8 cellular contexts compared by ENCODE assay signal in the genomic region with DNA sequence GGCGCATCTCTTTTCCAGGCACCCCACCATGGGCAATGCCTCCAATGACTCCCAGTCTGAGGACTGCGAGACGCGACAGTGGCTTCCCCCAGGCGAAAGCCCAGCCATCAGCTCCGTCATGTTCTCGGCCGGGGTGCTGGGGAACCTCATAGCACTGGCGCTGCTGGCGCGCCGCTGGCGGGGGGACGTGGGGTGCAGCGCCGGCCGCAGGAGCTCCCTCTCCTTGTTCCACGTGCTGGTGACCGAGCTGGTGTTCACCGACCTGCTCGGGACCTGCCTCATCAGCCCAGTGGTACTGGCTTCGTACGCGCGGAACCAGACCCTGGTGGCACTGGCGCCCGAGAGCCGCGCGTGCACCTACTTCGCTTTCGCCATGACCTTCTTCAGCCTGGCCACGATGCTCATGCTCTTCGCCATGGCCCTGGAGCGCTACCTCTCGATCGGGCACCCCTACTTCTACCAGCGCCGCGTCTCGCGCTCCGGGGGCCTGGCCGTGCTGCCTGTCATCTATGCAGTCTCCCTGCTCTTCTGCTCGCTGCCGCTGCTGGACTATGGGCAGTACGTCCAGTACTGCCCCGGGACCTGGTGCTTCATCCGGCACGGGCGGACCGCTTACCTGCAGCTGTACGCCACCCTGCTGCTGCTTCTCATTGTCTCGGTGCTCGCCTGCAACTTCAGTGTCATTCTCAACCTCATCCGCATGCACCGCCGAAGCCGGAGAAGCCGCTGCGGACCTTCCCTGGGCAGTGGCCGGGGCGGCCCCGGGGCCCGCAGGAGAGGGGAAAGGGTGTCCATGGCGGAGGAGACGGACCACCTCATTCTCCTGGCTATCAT. TPM values are rescaled to one million over a fixed set of nuclear protein-coding genes. Genes with fewer than 3 reads are reported as not detected.
A peak's percentile ranks its signal among the peaks of the same experiment; 100 is the strongest.
DNase-seq lines count a peak whose midpoint lies in the region; ATAC-seq, FAIRE-seq and TF ChIP-seq lines count a peak whose summit lies in the region.

No MANE protein-coding gene starts in this region.

- no peaks in the 10 kb centered on the region for H3K9me1 ChIP-seq in keratinocyte (ENCODE audit: control insufficient read depth, extremely low read depth, insufficient read depth, low read length)

- H3K27ac Mint-ChIP-seq in CD4-positive, alpha-beta T cell: peak overlapping the region; percentile 77
- H3K27ac Mint-ChIP-seq in T-helper 1 cell treated with Interleukin-12 subunit alpha and Interleukin-12 subunit beta and Interleukin-4 antibody, amounts not matched to agents 30 μg/mL and 1 μg/mL, for 36 hours: peak overlapping the region; percentile 94

- H3K4me1 Mint-ChIP-seq in CD4-positive, alpha-beta T cell (ENCODE audit: low read depth): peaks cover 71% of the 10 kb centered on the region
- peaks cover 52% of the 10 kb centered on the region for H3K4me1 Mint-ChIP-seq in T-helper 1 cell treated with Interleukin-12 subunit alpha and Interleukin-12 subunit beta and Interleukin-4 antibody, amounts not matched to agents 30 μg/mL and 1 μg/mL, for 36 hours (ENCODE audit: low read depth)

- peaks cover 16% of the 10 kb centered on the region for H3K36me3 Mint-ChIP-seq in CD4-positive, alpha-beta T cell (ENCODE audit: low read depth)
- peaks cover 87% of the 10 kb centered on the region for H3K36me3 Mint-ChIP-seq in T-helper 1 cell treated with Interleukin-12 subunit alpha and Interleukin-12 subunit beta and Interleukin-4 antibody, amounts not matched to agents 30 μg/mL and 1 μg/mL, for 36 hours (ENCODE audit: low read depth)

- H3K9me3 ChIP-seq in CD4-positive, alpha-beta T cell (ENCODE audit: control insufficient read depth, low read length): no peaks in the 10 kb centered on the region
- H3K9me3 ChIP-seq in HEK293 (ENCODE audit: control insufficient read depth, insufficient read depth, low read depth, low read length) (no peaks in the 10 kb centered on the region), keratinocyte (ENCODE audit: control insufficient read depth, low read depth, low read length) (no peaks in the 10 kb centered on the region)

- H3K27me3 Mint-ChIP-seq in CD4-positive, alpha-beta T cell: peaks cover 47% of the 10 kb centered on the region
- peaks cover 5% of the 10 kb centered on the region for H3K27me3 Mint-ChIP-seq in T-helper 1 cell treated with Interleukin-12 subunit alpha and Interleukin-12 subunit beta and Interleukin-4 antibody, amounts not matched to agents 30 μg/mL and 1 μg/mL, for 36 hours (ENCODE audit: low read depth)

- no peak for FAIRE-seq in keratinocyte (lab: Jason Lieb, UNC)

- H3K4me1 ChIP-seq in HEK293 (ENCODE audit: control insufficient read depth, insufficient read depth, low read length) (no peaks in the 10 kb centered on the region; the same call in 1 of the 2 replicates), keratinocyte (ENCODE audit: control insufficient read depth, extremely low read depth, insufficient read depth, low read length) (peaks cover 14% of the 10 kb centered on the region)

- H2AFZ ChIP-seq in keratinocyte (ENCODE audit: control insufficient read depth, low read length): peak overlapping the region; percentile 82

- H3K9me3 Mint-ChIP-seq in CD4-positive, alpha-beta T cell: no peaks in the 10 kb centered on the region
- no peaks in the 10 kb centered on the region for H3K9me3 Mint-ChIP-seq in T-helper 1 cell treated with Interleukin-12 subunit alpha and Interleukin-12 subunit beta and Interleukin-4 antibody, amounts not matched to agents 30 μg/mL and 1 μg/mL, for 36 hours

- in situ Hi-C loops in brain microvascular endothelial cell (cut with HindIII; ENCODE audit: low pct_ligation_motif_present, low sequenced_read_pairs): no loop called here

- H3K4me2 ChIP-seq in keratinocyte (ENCODE audit: control insufficient read depth, extremely low read depth, insufficient read depth, low read depth, low read length): peak overlapping the region; percentile 94

- dilution Hi-C loops in keratinocyte (cut with MboI; ENCODE audit: extremely low pct_ligation_motif_present, low sequenced_read_pairs): no loop called here

- H3K36me3 ChIP-seq in HEK293 (ENCODE audit: control insufficient read depth in 2 of 2, insufficient read depth in 1 of 2, low read length in 2 of 2) (no peaks in the 10 kb centered on the region), brain microvascular endothelial cell (replicated peaks) (no peaks in the 10 kb centered on the region), keratinocyte (ENCODE audit: control insufficient read depth in 2 of 2, extremely low read depth in 1 of 2, insufficient read depth in 2 of 2, low read length in 2 of 2) (no peaks in the 10 kb centered on the region)

- H3K4me3 Mint-ChIP-seq in CD4-positive, alpha-beta T cell: peak overlapping the region; percentile 97
- H3K4me3 Mint-ChIP-seq in T-helper 1 cell treated with Interleukin-12 subunit alpha and Interleukin-12 subunit beta and Interleukin-4 antibody, amounts not matched to agents 30 μg/mL and 1 μg/mL, for 36 hours: peak overlapping the region; percentile 98

- peak overlapping the region; percentile 27 for H3K27ac ChIP-seq in CD4-positive, alpha-beta T cell (ENCODE audit: low read depth, low read length)
- peak overlapping the region; percentile 66; the same call in 1 of the 2 replicates for H3K27ac ChIP-seq in HEK293 (ENCODE audit: extremely low read depth, low read depth, low read length)
- no peak overlapping the region for H3K27ac ChIP-seq in brain microvascular endothelial cell
- no peak overlapping the region for H3K27ac ChIP-seq in keratinocyte (ENCODE audit: control insufficient read depth, insufficient read depth, low read length)

- H3K9ac ChIP-seq in keratinocyte (ENCODE audit: control insufficient read depth, extremely low read depth, insufficient read depth, low read length): peak overlapping the region; percentile 35

- peak; percentile 37 for ATAC-seq in CD4-positive, alpha-beta T cell (ENCODE audit: poor library complexity)
- ATAC-seq in GM21423 (IDR thresholded peaks at IDR 0.05; ENCODE audit: unreplicated experiment) (no peak), HG02884 (IDR thresholded peaks at IDR 0.05; ENCODE audit: unreplicated experiment) (no peak)

- intact Hi-C loops in CD4-positive, alpha-beta T cell (cut with DNase I, micrococcal nuclease): loop anchor here in 1 of 2 experiments (10.0 kb wide), 1 partner anchor 90 kb away; no protein-coding TSS in a partner anchor

- POLR2A ChIA-PET in CD4-positive, alpha-beta T cell (lab: Charles Lee): interaction anchor here (0.6 to 2.1 kb wide), 6 partner anchors 12 to 237 kb away, joined by 3 to 10 read pairs (median 4); a partner anchor contains a TSS
- POLR2A ChIA-PET in HEK293 (lab: Yijun Ruan, JAX): interaction anchor here (0.9 to 1.4 kb wide), 5 partner anchors 28 to 249 kb away, joined by 3 to 4 read pairs (median 3); a partner anchor contains a TSS

- H4K20me1 ChIP-seq in keratinocyte (ENCODE audit: control insufficient read depth, extremely low read depth, insufficient read depth, low read length): no peaks in the 10 kb centered on the region

- H3K4me3 ChIP-seq in HEK293 (ENCODE audit: low read depth, low read length): peak overlapping the region; percentile 57
- H3K4me3 ChIP-seq in brain microvascular endothelial cell (ENCODE audit: low read depth, low read length): peak overlapping the region; percentile 89
- peak overlapping the region; percentile 47 to 67 (median 64) for H3K4me3 ChIP-seq in keratinocyte (ENCODE audit: control insufficient read depth in 2 of 3, extremely low read depth in 1 of 3, insufficient read depth in 2 of 3, low read depth in 1 of 3, low read length in 3 of 3)

- no peak for TF ChIP-seq CTCF in CD4-positive, alpha-beta T cell (IDR thresholded peaks at IDR 0.05)
- no peak for TF ChIP-seq CTCF in HEK293 (tag by site-specific recombination; IDR thresholded peaks at IDR 0.05)
- TF ChIP-seq CTCF in brain microvascular endothelial cell (IDR thresholded peaks at IDR 0.05; ENCODE audit: low read depth, low read length, missing control alignments): peak; percentile 8
- no peak for TF ChIP-seq CTCF in keratinocyte (optimal IDR thresholded peaks at IDR 0.05 in 1 of 3, IDR thresholded peaks at IDR 0.05 in 1 of 3, conservative IDR thresholded peaks at IDR 0.05 in 1 of 3; ENCODE audit: extremely low read depth in 1 of 3, insufficient read depth in 2 of 3, low read length in 3 of 3)

- DNase-seq in CD4-positive, alpha-beta T cell: peak in 8 of 10 experiments; percentile 10 to 47 (median 18)
- peak; percentile 14 for DNase-seq in brain microvascular endothelial cell
- no peak for DNase-seq in keratinocyte (ENCODE audit: low read depth, low spot score)
- DNase-seq in stimulated activated CD4-positive, alpha-beta T cell treated with anti-CD3 and anti-CD28 coated beads, Interleukin-15, amount 100 ng/mL, for 24 hours: peak; percentile 61

- CTCF ChIA-PET in CD4-positive, alpha-beta T cell (lab: Charles Lee): interaction anchor here (1.1 kb wide), 1 partner anchor 10 kb away, joined by 3 read pairs; no protein-coding TSS in a partner anchor
- CTCF ChIA-PET in HEK293 (lab: Yijun Ruan, JAX): interaction anchor here (0.7 to 2.0 kb wide), 2 partner anchors 11 to 29 kb away, joined by 3 to 8 read pairs; no protein-coding TSS in a partner anchor

- no peaks in the 10 kb centered on the region for H3K79me2 ChIP-seq in keratinocyte (ENCODE audit: control insufficient read depth, insufficient read depth, low read length)

- no peaks in the 10 kb centered on the region for H3K27me3 ChIP-seq in CD4-positive, alpha-beta T cell (ENCODE audit: control insufficient read depth, insufficient read depth, low read length)
- H3K27me3 ChIP-seq in brain microvascular endothelial cell (replicated peaks) (no peaks in the 10 kb centered on the region), keratinocyte (ENCODE audit: control insufficient read depth, extremely low read depth, insufficient read depth, low read length) (peaks cover 28% of the 10 kb centered on the region)

RNA-seq across cellular contexts. Expression of a gene that starts 0.6 kb away (rescaled TPM):
- 1 to 10 TPM; 4.3 to 4.8 TPM for total RNA-seq in CD4-positive, alpha-beta T cell
- polyA plus RNA-seq in keratinocyte: 0.05 to 0.31 TPM (median 0.28 TPM) in 3 replicates
- polyA plus RNA-seq in keratinocyte (2011; ENCODE audit: low read depth): not detected
- polyA plus RNA-seq in keratinocyte (2011; cell fraction: cytosol; rRNA removed): 0.10 and 0.24 TPM in 2 replicates
- 0.11 and 0.12 TPM in 2 replicates for polyA plus RNA-seq in keratinocyte (2011; cell fraction: nucleus; rRNA removed)
- polyA plus RNA-seq in keratinocyte (2012; ENCODE audit: low replicate concordance): 0.44 TPM in 1 of 2 replicates, not detected in the other
- 0.07 to 0.48 TPM in 2 of 3 replicates, not detected in the other for polyA minus RNA-seq in keratinocyte
- not detected for polyA minus RNA-seq in keratinocyte (2011; cell fraction: cytosol; rRNA and poly(A)+ RNA removed)
- 0.63 TPM in 1 of 2 replicates, not detected in the other for polyA minus RNA-seq in keratinocyte (2011; cell fraction: nucleus; rRNA and poly(A)+ RNA removed)

RNA-seq across cellular contexts. Expression of a gene that starts 47.2 kb away (rescaled TPM):
- under 1 TPM; 0.20 to 0.41 TPM for total RNA-seq in CD4-positive, alpha-beta T cell
- polyA plus RNA-seq in keratinocyte: not detected in 3 replicates
- polyA plus RNA-seq in keratinocyte (2011; ENCODE audit: low read depth): not detected
- polyA plus RNA-seq in keratinocyte (2011; cell fraction: cytosol; rRNA removed): not detected in 2 replicates
- polyA plus RNA-seq in keratinocyte (2011; cell fraction: nucleus; rRNA removed): not detected in 2 replicates
- not detected in 2 replicates for polyA plus RNA-seq in keratinocyte (2012; ENCODE audit: low replicate concordance)
- not detected in 3 replicates for polyA minus RNA-seq in keratinocyte
- not detected for polyA minus RNA-seq in keratinocyte (2011; cell fraction: cytosol; rRNA and poly(A)+ RNA removed)
- not detected in 2 replicates for polyA minus RNA-seq in keratinocyte (2011; cell fraction: nucleus; rRNA and poly(A)+ RNA removed)

Comparison
In these comparisons a context has a peak if more than half of its experiments do, and no peak if none do; other contexts are left out.
1. H3K27ac ChIP-seq: peak in CD4-positive, alpha-beta T cell (single experiment) and HEK293 (single experiment); none in brain microvascular endothelial cell (single experiment) and keratinocyte (single experiment).
2. Peak in every context shown above with its lines, with median percentiles within 50 percentile points of each other: H3K4me3 ChIP-seq.